Comparison of ENCODE assay signal across 1 cellular context in the genomic region with DNA sequence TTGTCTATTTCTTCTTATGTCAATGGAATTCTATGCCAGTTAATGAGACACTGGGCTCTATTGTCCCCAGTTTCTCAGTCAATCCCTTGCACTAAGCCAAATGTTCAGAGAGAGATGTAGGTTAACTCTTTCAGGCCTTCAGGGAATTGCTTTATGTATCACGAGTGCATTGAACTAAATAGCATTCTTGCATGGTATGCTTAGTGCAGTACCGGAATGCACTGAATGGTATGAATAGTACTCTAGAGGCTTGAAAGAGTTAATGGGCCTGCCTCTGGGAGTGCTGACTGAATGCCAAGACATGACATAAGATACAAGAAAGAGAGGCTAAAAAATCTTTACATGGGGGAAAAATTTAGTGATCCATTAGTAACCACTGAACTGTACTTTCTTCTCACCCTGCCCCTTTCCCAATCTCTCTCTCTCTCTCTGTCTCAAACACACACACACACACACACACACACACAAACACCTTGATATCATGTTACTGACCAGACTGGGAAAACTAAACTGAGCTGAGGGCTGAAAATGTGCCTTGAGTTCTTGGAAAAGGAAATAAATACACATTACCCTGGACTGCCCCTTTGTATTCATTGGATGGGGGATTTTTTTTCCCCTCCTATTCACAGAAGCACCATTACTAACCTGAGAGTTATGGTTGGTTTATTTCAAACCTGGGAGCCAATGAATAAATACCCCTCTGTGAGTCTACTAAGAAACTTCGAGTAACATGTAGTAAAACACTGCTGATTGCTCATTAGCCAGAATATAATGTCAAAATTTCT.
TF ChIP-seq lines count a peak whose summit lies in the region.

No MANE protein-coding gene starts in this region.

TF ChIP-seq in IMR-90, 13 proteins besides CTCF, POLR2A, EP300 and RAD21 (continued from another document):
- TF ChIP-seq, protein P1, sequence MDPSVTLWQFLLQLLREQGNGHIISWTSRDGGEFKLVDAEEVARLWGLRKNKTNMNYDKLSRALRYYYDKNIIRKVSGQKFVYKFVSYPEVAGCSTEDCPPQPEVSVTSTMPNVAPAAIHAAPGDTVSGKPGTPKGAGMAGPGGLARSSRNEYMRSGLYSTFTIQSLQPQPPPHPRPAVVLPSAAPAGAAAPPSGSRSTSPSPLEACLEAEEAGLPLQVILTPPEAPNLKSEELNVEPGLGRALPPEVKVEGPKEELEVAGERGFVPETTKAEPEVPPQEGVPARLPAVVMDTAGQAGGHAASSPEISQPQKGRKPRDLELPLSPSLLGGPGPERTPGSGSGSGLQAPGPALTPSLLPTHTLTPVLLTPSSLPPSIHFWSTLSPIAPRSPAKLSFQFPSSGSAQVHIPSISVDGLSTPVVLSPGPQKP (IDR thresholded peaks at IDR 0.05; ENCODE audit: borderline replicate concordance, low read depth, low read length): no peak
- TF ChIP-seq RFX5 (IDR thresholded peaks at IDR 0.05; ENCODE audit: low read depth, low read length) (no peak), SMC3 (IDR thresholded peaks at IDR 0.05; ENCODE audit: low read depth, low read length) (no peak), NFE2L2 (IDR thresholded peaks at IDR 0.05; ENCODE audit: low read depth, low read length) (no peak), CHD1 (IDR thresholded peaks at IDR 0.05; ENCODE audit: low read depth, low read length) (no peak), MAFK (IDR thresholded peaks at IDR 0.05; ENCODE audit: low read depth, low read length) (no peak), RCOR1 (IDR thresholded peaks at IDR 0.05; ENCODE audit: insufficient replicate concordance, low read length) (no peak), CEBPB (IDR thresholded peaks at IDR 0.05; ENCODE audit: low read depth, low read length) (no peak)
